ENCODE assay signal across 15 cellular contexts in genomic region chr3:193614430-193614829, GRCh38. TPM values are rescaled to one million over a fixed set of nuclear protein-coding genes. Genes with fewer than 3 reads are reported as not detected.
A peak's percentile ranks its signal among the peaks of the same experiment; 100 is the strongest.
DNase-seq lines count a peak whose midpoint lies in the region; ATAC-seq and TF ChIP-seq lines count a peak whose summit lies in the region.
"Had no signal": no experiment of that assay in that cellular context is flagged by ENCODE, and none has a peak within 500 bp of the region (broad histone marks: within the 10 kb centered on the region; RNA-seq: fewer than 3 reads in every experiment).

No MANE protein-coding gene starts in this region.

- H3K9me3 ChIP-seq in CD8-positive, alpha-beta T cell (ENCODE audit: low read length) = no peaks in the 10 kb centered on the region
- no peaks in the 10 kb centered on the region for H3K9me3 ChIP-seq in HEK293 (ENCODE audit: control insufficient read depth, insufficient read depth, low read depth, low read length)
- H3K9me3 ChIP-seq: pancreas, sigmoid colon had no signal

- TF ChIP-seq CTCF in CD8-positive, alpha-beta T cell (IDR thresholded peaks at IDR 0.05) = no peak
- no peak for TF ChIP-seq CTCF in HEK293 (tag by site-specific recombination; IDR thresholded peaks at IDR 0.05)

- intact Hi-C loops in CD8-positive, alpha-beta T cell (cut with DNase I, micrococcal nuclease) = no loop called here
- intact Hi-C loops in activated T-helper 2 cell treated with anti-CD3 and anti-CD28 coated beads, Interferon-gamma antibody, Interleukin-2, Interleukin-4, amounts not matched to agents 10 μg/mL and 5 μg/mL and 100 μg/mL, durations not matched to agents 14 hours and 24 hours and 36 hours (cut with micrococcal nuclease) = no loop called here

- no peaks in the 10 kb centered on the region for H3K36me3 ChIP-seq in CD8-positive, alpha-beta T cell (ENCODE audit: insufficient read depth, low read length)
- peaks cover 0 to 45% of the 10 kb centered on the region in 2 experiments; a peak in 1 of 3 replicates for H3K36me3 ChIP-seq in HEK293 (ENCODE audit: control insufficient read depth in 2 of 2, insufficient read depth in 1 of 2, low read length in 2 of 2)

- POLR2A ChIA-PET in CD8-positive, alpha-beta T cell (lab: Charles Lee) = no interaction called here
- POLR2A ChIA-PET in HEK293 (lab: Yijun Ruan, JAX) = no interaction called here

- CTCF ChIA-PET in CD8-positive, alpha-beta T cell (lab: Charles Lee) = no interaction called here
- CTCF ChIA-PET in HEK293 (lab: Yijun Ruan, JAX) = interaction anchor here (1.0 kb wide), 1 partner anchor 9 kb away, joined by 3 read pairs; no protein-coding TSS in a partner anchor

- H3K27me3 ChIP-seq in CD8-positive, alpha-beta T cell (ENCODE audit: insufficient read depth, low read length) = no peaks in the 10 kb centered on the region
- H3K27me3 ChIP-seq: pancreas, sigmoid colon, transverse colon had no signal

- H3K4me3 ChIP-seq in CD8-positive, alpha-beta T cell (ENCODE audit: low read depth, low read length) = no peak overlapping the region
- no peak overlapping the region for H3K4me3 ChIP-seq in HEK293 (ENCODE audit: low read depth, low read length)
- H3K4me3 ChIP-seq: pancreas, sigmoid colon, transverse colon had no signal

- no peak for DNase-seq in CD8-positive, alpha-beta T cell
- DNase-seq in activated T-helper 2 cell treated with anti-CD3 and anti-CD28 coated beads, Interferon-gamma antibody, Interleukin-2, Interleukin-4, amounts not matched to agents 10 μg/mL and 5 μg/mL and 100 μg/mL, durations not matched to agents 14 hours and 24 hours and 36 hours (ENCODE audit: low spot score) = no peak
- DNase-seq in lung microvascular endothelial cell (ENCODE audit: low read depth in 2 of 2) = peak; percentile 29 to 57
- no peak for DNase-seq in putamen (ENCODE audit: low spot score)
- DNase-seq in activated gamma-delta T cell (lab: John Stamatoyannopoulos, UW) = no peak
- no peak for DNase-seq in HT-29 (ENCODE audit: low spot score)
- DNase-seq: activated CD8-positive, alpha-beta memory T cell treated with anti-CD3 and anti-CD28 coated beads for 24 hours; NCI-H1105; NCI-H2081 treated with DMSO at 0.1 percent for 48 hours; NCI-H510A treated with DMSO at 0.1 percent for 48 hours; pancreas; sigmoid colon; stimulated activated naive B cell treated with anti-CD40 and anti-IgM and Interleukin-4, amounts not matched to agents 10 μg/mL and 1 μg/mL and 100 μg/mL, for 72 hours; transverse colon had no signal

- H3K27ac Mint-ChIP-seq in CD8-positive, alpha-beta T cell = peak overlapping the region; percentile 64
- peak overlapping the region; percentile 65 for H3K27ac Mint-ChIP-seq in activated T-helper 2 cell treated with anti-CD3 and anti-CD28 coated beads, Interferon-gamma antibody, Interleukin-2, Interleukin-4, amounts not matched to agents 10 μg/mL and 5 μg/mL and 100 μg/mL, durations not matched to agents 14 hours and 24 hours and 36 hours
- H3K27ac Mint-ChIP-seq: stimulated activated naive B cell treated with anti-CD40 and anti-IgM and Interleukin-4, amounts not matched to agents 10 μg/mL and 1 μg/mL and 100 μg/mL, for 72 hours had no signal

- no peaks in the 10 kb centered on the region for H3K9me3 Mint-ChIP-seq in CD8-positive, alpha-beta T cell
- H3K9me3 Mint-ChIP-seq in activated T-helper 2 cell treated with anti-CD3 and anti-CD28 coated beads, Interferon-gamma antibody, Interleukin-2, Interleukin-4, amounts not matched to agents 10 μg/mL and 5 μg/mL and 100 μg/mL, durations not matched to agents 14 hours and 24 hours and 36 hours = peaks cover 17% of the 10 kb centered on the region

- no peaks in the 10 kb centered on the region for H3K27me3 Mint-ChIP-seq in CD8-positive, alpha-beta T cell (ENCODE audit: low read depth)
- H3K27me3 Mint-ChIP-seq in activated T-helper 2 cell treated with anti-CD3 and anti-CD28 coated beads, Interferon-gamma antibody, Interleukin-2, Interleukin-4, amounts not matched to agents 10 μg/mL and 5 μg/mL and 100 μg/mL, durations not matched to agents 14 hours and 24 hours and 36 hours (ENCODE audit: low read depth) = no peaks in the 10 kb centered on the region
- H3K27me3 Mint-ChIP-seq: stimulated activated naive B cell treated with anti-CD40 and anti-IgM and Interleukin-4, amounts not matched to agents 10 μg/mL and 1 μg/mL and 100 μg/mL, for 72 hours had no signal

- no peak overlapping the region for H3K27ac ChIP-seq in CD8-positive, alpha-beta T cell (ENCODE audit: low read depth, low read length)
- no peak overlapping the region for H3K27ac ChIP-seq in HEK293 (ENCODE audit: extremely low read depth, low read depth, low read length)
- H3K27ac ChIP-seq: pancreas, sigmoid colon, transverse colon had no signal

- no peak overlapping the region for H3K4me3 Mint-ChIP-seq in CD8-positive, alpha-beta T cell
- no peak overlapping the region for H3K4me3 Mint-ChIP-seq in activated T-helper 2 cell treated with anti-CD3 and anti-CD28 coated beads, Interferon-gamma antibody, Interleukin-2, Interleukin-4, amounts not matched to agents 10 μg/mL and 5 μg/mL and 100 μg/mL, durations not matched to agents 14 hours and 24 hours and 36 hours (ENCODE audit: low read depth)
- H3K4me3 Mint-ChIP-seq: stimulated activated naive B cell treated with anti-CD40 and anti-IgM and Interleukin-4, amounts not matched to agents 10 μg/mL and 1 μg/mL and 100 μg/mL, for 72 hours had no signal

- H3K4me1 Mint-ChIP-seq in CD8-positive, alpha-beta T cell (ENCODE audit: low read depth) = peaks cover 28% of the 10 kb centered on the region
- peaks cover 24% of the 10 kb centered on the region for H3K4me1 Mint-ChIP-seq in activated T-helper 2 cell treated with anti-CD3 and anti-CD28 coated beads, Interferon-gamma antibody, Interleukin-2, Interleukin-4, amounts not matched to agents 10 μg/mL and 5 μg/mL and 100 μg/mL, durations not matched to agents 14 hours and 24 hours and 36 hours (ENCODE audit: low read depth)

- H3K36me3 Mint-ChIP-seq in CD8-positive, alpha-beta T cell = peaks cover 68% of the 10 kb centered on the region
- H3K36me3 Mint-ChIP-seq in activated T-helper 2 cell treated with anti-CD3 and anti-CD28 coated beads, Interferon-gamma antibody, Interleukin-2, Interleukin-4, amounts not matched to agents 10 μg/mL and 5 μg/mL and 100 μg/mL, durations not matched to agents 14 hours and 24 hours and 36 hours (ENCODE audit: low read depth) = peaks cover 93% of the 10 kb centered on the region

- ATAC-seq in CD8-positive, alpha-beta T cell = no peak
- ATAC-seq: pancreas; stimulated activated naive B cell treated with anti-CD40 and anti-IgM and Interleukin-4, amounts not matched to agents 10 μg/mL and 1 μg/mL and 100 μg/mL, for 72 hours had no signal

- peaks cover 11% of the 10 kb centered on the region for H3K4me1 ChIP-seq in CD8-positive, alpha-beta T cell (ENCODE audit: insufficient read depth, low read length)
- H3K4me1 ChIP-seq in HEK293 (ENCODE audit: control insufficient read depth, insufficient read depth, low read length) = no peaks in the 10 kb centered on the region
- H3K4me1 ChIP-seq: pancreas, sigmoid colon had no signal

TF ChIP-seq in HEK293, 187 proteins besides CTCF, POLR2A, EP300 and RAD21:
- TF ChIP-seq ZNF514 (tag by site-specific recombination; IDR thresholded peaks at IDR 0.05) (no peak), ZNF19 (tag by site-specific recombination; IDR thresholded peaks at IDR 0.05; ENCODE audit: low read depth) (no peak), ZNF704 (tag by site-specific recombination; IDR thresholded peaks at IDR 0.05) (no peak), ZBTB1 (tag by site-specific recombination; IDR thresholded peaks at IDR 0.05) (no peak), ZNF223 (tag by site-specific recombination; IDR thresholded peaks at IDR 0.05) (no peak), ZNF335 (tag by site-specific recombination; conservative IDR thresholded peaks at IDR 0.05) (no peak), ZNF664 (tag by site-specific recombination; IDR thresholded peaks at IDR 0.05) (peak; percentile 77)
TF ChIP-seq in HEK293: peak in this region for 1.

RNA-seq across cellular contexts. Expression of gene OPA1, which starts 21.4 kb away (rescaled TPM):
- total RNA-seq in CD8-positive, alpha-beta T cell = 10 to 100 TPM; 64.0 to 69.9 TPM
- 105 and 118 TPM in 2 replicates for total RNA-seq in activated T-helper 2 cell treated with anti-CD3 and anti-CD28 coated beads, Interferon-gamma antibody, Interleukin-2, Interleukin-4, amounts not matched to agents 10 μg/mL and 5 μg/mL and 100 μg/mL, durations not matched to agents 14 hours and 24 hours and 36 hours
- total RNA-seq in lung microvascular endothelial cell = 35.1 and 39.0 TPM in 2 replicates
- 31.4 and 35.9 TPM in 2 replicates for total RNA-seq in HT-29 (2014; rRNA removed; shearing (Covaris generic))

RNA-seq across cellular contexts. Expression of gene ATP13A4, which starts 59.7 kb away (rescaled TPM):
- 1 to 10 TPM; 1.8 to 2.3 TPM for total RNA-seq in CD8-positive, alpha-beta T cell
- 0.74 and 2.3 TPM in 2 replicates for total RNA-seq in activated T-helper 2 cell treated with anti-CD3 and anti-CD28 coated beads, Interferon-gamma antibody, Interleukin-2, Interleukin-4, amounts not matched to agents 10 μg/mL and 5 μg/mL and 100 μg/mL, durations not matched to agents 14 hours and 24 hours and 36 hours
- total RNA-seq in lung microvascular endothelial cell = under 0.01 TPM in 1 of 2 replicates, not detected in the other
- total RNA-seq in HT-29 (2014; rRNA removed; shearing (Covaris generic)) = 0.23 TPM in 2 replicates

Comparison
In these comparisons a context has a peak if more than half of its experiments do, and no peak if none do; other contexts are left out.
1. DNase-seq: peak in lung microvascular endothelial cell (2 of 2); none in CD8-positive, alpha-beta T cell (0 of 7), activated T-helper 2 cell treated with anti-CD3 and anti-CD28 coated beads, Interferon-gamma antibody, Interleukin-2, Interleukin-4, amounts not matched to agents 10 μg/mL and 5 μg/mL and 100 μg/mL, durations not matched to agents 14 hours and 24 hours and 36 hours (single experiment), putamen (single experiment), activated gamma-delta T cell (single experiment) and HT-29 (single experiment).